In the genomic region with DNA sequence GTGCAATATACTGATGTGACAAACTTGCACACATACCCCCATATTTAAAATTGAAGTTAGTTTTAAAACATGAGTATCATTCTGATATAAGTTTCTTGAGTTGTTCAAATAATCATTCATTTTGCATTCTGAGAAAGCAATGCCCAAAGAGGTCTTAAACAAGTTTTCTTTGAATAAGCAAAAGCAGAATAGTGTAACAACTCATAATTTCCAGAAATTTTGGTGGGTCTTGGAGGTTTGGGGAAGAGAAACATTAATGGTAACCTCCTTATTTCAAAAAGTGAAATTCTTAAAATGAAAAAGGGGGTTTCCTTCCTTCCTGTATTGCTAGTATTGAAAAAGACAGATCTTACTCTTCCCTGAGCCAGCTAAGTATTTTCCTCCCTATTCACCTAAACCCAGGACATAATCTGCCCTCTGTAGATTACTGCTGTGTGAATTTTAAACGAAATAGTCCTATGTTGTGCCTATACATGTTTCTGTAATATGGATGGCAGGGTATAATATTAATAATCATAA, we compare ENCODE assay signal across 24 cellular contexts.
"Had no signal": no experiment of that assay in that cellular context is flagged by ENCODE, and none has a peak within 500 bp of the region (broad histone marks: within the 10 kb centered on the region; RNA-seq: fewer than 3 reads in every experiment).

No MANE protein-coding gene starts in this region.

- H3K4me3 ChIP-seq: cardiac muscle cell, gastroesophageal sphincter, left ventricle myocardium inferior, neural progenitor cell, sigmoid colon, smooth muscle cell, thyroid gland, upper lobe of right lung had no signal

- H3K9me3 Mint-ChIP-seq: activated T-helper 1 cell treated with anti-CD3 and anti-CD28 coated beads, Interleukin-12 subunit alpha, Interleukin-12 subunit beta, Interleukin-2, Interleukin-4 antibody, amounts not matched to agents 30 ng/mL and 10 ng/mL and 1 ng/mL, durations not matched to agents 14 hours and 24 hours and 36 hours had no signal

- H3K27ac Mint-ChIP-seq: activated naive CD8-positive, alpha-beta T cell treated with anti-CD3 and anti-CD28 coated beads, Interleukin-2, amount 10 ng/mL, durations not matched to agents 7 days and 5 days; activated T-helper 1 cell treated with anti-CD3 and anti-CD28 coated beads, Interleukin-12 subunit alpha, Interleukin-12 subunit beta, Interleukin-2, Interleukin-4 antibody, amounts not matched to agents 30 ng/mL and 10 ng/mL and 1 ng/mL, durations not matched to agents 14 hours and 24 hours and 36 hours; mesothelial cell of epicardium; neural progenitor cell had no signal

- ATAC-seq: activated CD4-positive, CD25-positive, alpha-beta regulatory T cell treated with anti-CD3 and anti-CD28 coated beads, Interleukin-2, amount 50 U/mL, for 24 hours; gastroesophageal sphincter; naive thymus-derived CD8-positive, alpha-beta T cell; upper lobe of right lung had no signal

- H3K4me1 ChIP-seq: gastroesophageal sphincter, left ventricle myocardium inferior, neural progenitor cell, sigmoid colon, thyroid gland, upper lobe of right lung had no signal

- H3K27ac ChIP-seq: cardiac muscle cell, epithelial cell of prostate, gastroesophageal sphincter, left ventricle myocardium inferior, neural progenitor cell, sigmoid colon, thyroid gland, upper lobe of right lung, VCaP had no signal

- H3K4me1 Mint-ChIP-seq: mesothelial cell of epicardium, neural progenitor cell had no signal

- DNase-seq: activated CD8-positive, alpha-beta memory T cell treated with anti-CD3 and anti-CD28 coated beads, Interleukin-2, amount 50 U/mL, for 48 hours; activated gamma-delta T cell treated with Interleukin-2 at 50 U/mL for 16 hours; activated naive CD8-positive, alpha-beta T cell treated with anti-CD3 and anti-CD28 coated beads, Interleukin-2, amount 10 ng/mL, durations not matched to agents 7 days and 5 days; amygdala; head of caudate nucleus; hypothalamus; left ventricle myocardium inferior; naive thymus-derived CD8-positive, alpha-beta T cell; sigmoid colon; stimulated activated CD4-positive, alpha-beta T cell treated with anti-CD3 and anti-CD28 coated beads, Interleukin-15, amount 100 ng/mL, for 24 hours; stimulated activated naive CD4-positive, alpha-beta T cell treated with Interleukin-2 at 50 U/mL for 16 hours; substantia nigra; T-helper 2 cell; thyroid gland; upper lobe of right lung had no signal

- H3K9me3 ChIP-seq: sigmoid colon, thyroid gland, upper lobe of right lung had no signal

- H3K27me3 ChIP-seq: cardiac muscle cell, gastroesophageal sphincter, neural progenitor cell, sigmoid colon, thyroid gland, upper lobe of right lung had no signal

- H3K27me3 Mint-ChIP-seq: activated naive CD8-positive, alpha-beta T cell treated with anti-CD3 and anti-CD28 coated beads, Interleukin-2, amount 10 ng/mL, durations not matched to agents 7 days and 5 days; naive thymus-derived CD8-positive, alpha-beta T cell had no signal

- H3K36me3 ChIP-seq: cardiac muscle cell, neural progenitor cell, sigmoid colon, thyroid gland, upper lobe of right lung had no signal

- H3K4me3 Mint-ChIP-seq: activated naive CD8-positive, alpha-beta T cell treated with anti-CD3 and anti-CD28 coated beads, Interleukin-2, amount 10 ng/mL, durations not matched to agents 7 days and 5 days; activated T-helper 1 cell treated with anti-CD3 and anti-CD28 coated beads, Interleukin-12 subunit alpha, Interleukin-12 subunit beta, Interleukin-2, Interleukin-4 antibody, amounts not matched to agents 30 ng/mL and 10 ng/mL and 1 ng/mL, durations not matched to agents 14 hours and 24 hours and 36 hours; mesothelial cell of epicardium; naive thymus-derived CD8-positive, alpha-beta T cell; neural progenitor cell had no signal
